Comparison of ENCODE assay signal across 27 cellular contexts in the genomic region with DNA sequence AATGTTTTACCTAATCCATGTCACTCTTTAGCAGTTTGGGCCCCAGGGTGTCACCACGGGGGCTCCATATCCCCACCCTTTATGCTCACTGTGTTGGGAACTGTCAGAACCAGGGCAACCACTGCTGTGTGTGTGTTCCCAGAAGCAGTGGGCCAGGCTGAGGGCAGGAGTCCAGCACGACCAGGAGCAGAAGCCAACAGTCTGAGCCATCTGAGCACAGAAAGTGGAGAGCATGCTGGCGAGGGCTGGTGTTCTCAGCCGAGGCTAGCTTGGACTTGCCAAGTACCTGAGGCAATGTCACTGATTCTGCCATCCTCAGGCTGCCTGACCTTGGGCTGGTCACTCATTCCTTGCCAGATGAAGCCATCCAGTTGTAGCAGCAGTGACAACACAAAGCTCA.
DNase-seq lines count a peak whose midpoint lies in the region; ATAC-seq, FAIRE-seq and TF ChIP-seq lines count a peak whose summit lies in the region.
"Had no signal": no experiment of that assay in that cellular context is flagged by ENCODE, and none has a peak within 500 bp of the region (broad histone marks: within the 10 kb centered on the region; RNA-seq: fewer than 3 reads in every experiment).

No MANE protein-coding gene starts in this region.

- H3K36me3 Mint-ChIP-seq in activated CD4-positive, alpha-beta memory T cell treated with anti-CD3 and anti-CD28 coated beads for 36 hours: no peaks in the 10 kb centered on the region
- H3K36me3 Mint-ChIP-seq: activated naive CD4-positive, alpha-beta T cell treated with anti-CD3 and anti-CD28 coated beads, Interleukin-2, amount 10 ng/mL, durations not matched to agents 7 days and 5 days; natural killer cell treated with Interleukin-12 subunit alpha and Interleukin-12 subunit beta and Interleukin-15 and Interleukin-18, amount 100 ng/mL, for 72 hours; stimulated activated naive B cell treated with anti-CD40 and anti-IgM and Interleukin-4, amounts not matched to agents 10 μg/mL and 1 μg/mL and 100 μg/mL, for 72 hours; T-cell had no signal

- H3K27ac Mint-ChIP-seq in stimulated activated naive CD8-positive, alpha-beta T cell treated with anti-CD3 and anti-CD28 coated beads, Interleukin-15, amount 100 ng/mL, for 72 hours: no peak overlapping the region
- no peak overlapping the region for H3K27ac Mint-ChIP-seq in activated CD4-positive, alpha-beta memory T cell treated with anti-CD3 and anti-CD28 coated beads for 36 hours
- H3K27ac Mint-ChIP-seq: activated naive CD4-positive, alpha-beta T cell treated with anti-CD3 and anti-CD28 coated beads, Interleukin-2, amount 10 ng/mL, durations not matched to agents 7 days and 5 days; activated T-cell treated with anti-CD3 and anti-CD28 coated beads, Interleukin-2, amount 50 U/mL, for 72 hours; HFFc6; natural killer cell treated with Interleukin-12 subunit alpha and Interleukin-12 subunit beta and Interleukin-15 and Interleukin-18, amount 100 ng/mL, for 72 hours; stimulated activated naive B cell treated with anti-CD40 and anti-IgM and Interleukin-4, amounts not matched to agents 10 μg/mL and 1 μg/mL and 100 μg/mL, for 72 hours; T-cell had no signal

- H3K4me1 Mint-ChIP-seq in stimulated activated naive CD8-positive, alpha-beta T cell treated with anti-CD3 and anti-CD28 coated beads, Interleukin-15, amount 100 ng/mL, for 72 hours: no peaks in the 10 kb centered on the region
- H3K4me1 Mint-ChIP-seq in activated CD4-positive, alpha-beta memory T cell treated with anti-CD3 and anti-CD28 coated beads for 36 hours (ENCODE audit: low read depth): no peaks in the 10 kb centered on the region
- H3K4me1 Mint-ChIP-seq: activated naive CD4-positive, alpha-beta T cell treated with anti-CD3 and anti-CD28 coated beads, Interleukin-2, amount 10 ng/mL, durations not matched to agents 7 days and 5 days; stimulated activated naive B cell treated with anti-CD40 and anti-IgM and Interleukin-4, amounts not matched to agents 10 μg/mL and 1 μg/mL and 100 μg/mL, for 72 hours; T-cell had no signal

- intact Hi-C loops in Right ventricle myocardium superior (cut with DNase I): no loop called here
- intact Hi-C loops in activated CD4-positive, alpha-beta memory T cell treated with anti-CD3 and anti-CD28 coated beads for 36 hours (cut with micrococcal nuclease): no loop called here

- TF ChIP-seq CTCF in D721Med (IDR thresholded peaks at IDR 0.05; ENCODE audit: insufficient read depth, missing control alignments): no peak

- CTCF ChIA-PET in activated CD4-positive, alpha-beta memory T cell treated with anti-CD3 and anti-CD28 coated beads for 36 hours (lab: Charles Lee): no interaction called here

- FAIRE-seq in D721Med (lab: Jason Lieb, UNC): no peak
- FAIRE-seq: A204.1, GM12878 had no signal

- no peaks in the 10 kb centered on the region for H3K9me3 Mint-ChIP-seq in stimulated activated naive CD8-positive, alpha-beta T cell treated with anti-CD3 and anti-CD28 coated beads, Interleukin-15, amount 100 ng/mL, for 72 hours
- no peaks in the 10 kb centered on the region for H3K9me3 Mint-ChIP-seq in activated CD4-positive, alpha-beta memory T cell treated with anti-CD3 and anti-CD28 coated beads for 36 hours
- H3K9me3 Mint-ChIP-seq: HFFc6 had no signal

- POLR2A ChIA-PET in activated CD4-positive, alpha-beta memory T cell treated with anti-CD3 and anti-CD28 coated beads for 36 hours (lab: Charles Lee): no interaction called here

- peak; percentile 33 for ATAC-seq in stimulated activated naive CD8-positive, alpha-beta T cell treated with anti-CD3 and anti-CD28 coated beads, Interleukin-15, amount 100 ng/mL, for 72 hours
- no peak for ATAC-seq in stimulated activated naive CD8-positive, alpha-beta T cell treated with anti-CD3 and anti-CD28 coated beads, Interleukin-15, Interleukin-2, amounts not matched to agents 100 U/mL and 50 U/mL, for 24 hours
- ATAC-seq in Right ventricle myocardium superior (ENCODE audit: poor library complexity): peak; percentile 97
- no peak for ATAC-seq in HG03460 (IDR thresholded peaks at IDR 0.05; ENCODE audit: unreplicated experiment)
- ATAC-seq: activated CD4-positive, CD25-positive, alpha-beta regulatory T cell treated with anti-CD3 and anti-CD28 coated beads, Interleukin-2, amount 50 U/mL, for 24 hours; activated T-cell treated with anti-CD3 and anti-CD28 coated beads, Interleukin-2, amount 50 U/mL, for 72 hours; GM12878; stimulated activated naive B cell treated with anti-CD40 and anti-IgM and Interleukin-4, amounts not matched to agents 10 μg/mL and 1 μg/mL and 100 μg/mL, for 72 hours; T-cell had no signal

- DNase-seq in stimulated activated naive CD8-positive, alpha-beta T cell treated with anti-CD3 and anti-CD28 coated beads, Interleukin-15, amount 100 ng/mL, for 72 hours: no peak
- no peak for DNase-seq in stimulated activated naive CD8-positive, alpha-beta T cell treated with anti-CD3 and anti-CD28 coated beads, Interleukin-15, Interleukin-2, amounts not matched to agents 100 U/mL and 50 U/mL, for 24 hours
- DNase-seq in Right ventricle myocardium superior (peak; percentile 81), nucleus accumbens (lab: John Stamatoyannopoulos, UW) (peak in 38 of 56 donors; percentile 1 to 67 (median 24)), D721Med (ENCODE audit: insufficient read length, low spot score) (no peak), NCI-H748 (lab: John Stamatoyannopoulos, UW; ENCODE audit: unreplicated experiment) (no peak)
- no peak for DNase-seq in activated CD4-positive, alpha-beta memory T cell treated with anti-CD3 and anti-CD28 coated beads for 36 hours
- DNase-seq: activated naive CD4-positive, alpha-beta T cell treated with anti-CD3 and anti-CD28 coated beads, Interleukin-2, amount 10 ng/mL, durations not matched to agents 7 days and 5 days; activated T-cell treated with anti-CD3 and anti-CD28 coated beads, Interleukin-2, amount 50 U/mL, for 72 hours; BE2C; COR-L47; DMS79 treated with DMSO at 0.1 percent for 48 hours; effector memory CD4-positive, alpha-beta T cell; HFFc6; MV-4-11; NCI-H187 treated with DMSO at 0.1 percent for 48 hours; NCI-H2227 treated with DMSO at 0.1 percent for 48 hours; SJCRH30; stimulated activated CD4-positive, alpha-beta T cell treated with anti-CD3 and anti-CD28 coated beads, Interleukin-2, amount 100 ng/mL, for 48 hours; stimulated activated naive B cell treated with anti-CD40 and anti-IgM and Interleukin-4, amounts not matched to agents 10 μg/mL and 1 μg/mL and 100 μg/mL, for 72 hours; T-cell had no signal

- no peaks in the 10 kb centered on the region for H3K27me3 Mint-ChIP-seq in stimulated activated naive CD8-positive, alpha-beta T cell treated with anti-CD3 and anti-CD28 coated beads, Interleukin-15, amount 100 ng/mL, for 72 hours
- H3K27me3 Mint-ChIP-seq in activated CD4-positive, alpha-beta memory T cell treated with anti-CD3 and anti-CD28 coated beads for 36 hours: no peaks in the 10 kb centered on the region
- H3K27me3 Mint-ChIP-seq: activated naive CD4-positive, alpha-beta T cell treated with anti-CD3 and anti-CD28 coated beads, Interleukin-2, amount 10 ng/mL, durations not matched to agents 7 days and 5 days; natural killer cell treated with Interleukin-12 subunit alpha and Interleukin-12 subunit beta and Interleukin-15 and Interleukin-18, amount 100 ng/mL, for 72 hours; progenitor cell of endocrine pancreas; stimulated activated naive B cell treated with anti-CD40 and anti-IgM and Interleukin-4, amounts not matched to agents 10 μg/mL and 1 μg/mL and 100 μg/mL, for 72 hours; T-cell had no signal

- no peak overlapping the region for H3K4me3 Mint-ChIP-seq in stimulated activated naive CD8-positive, alpha-beta T cell treated with anti-CD3 and anti-CD28 coated beads, Interleukin-15, amount 100 ng/mL, for 72 hours
- H3K4me3 Mint-ChIP-seq in activated CD4-positive, alpha-beta memory T cell treated with anti-CD3 and anti-CD28 coated beads for 36 hours: no peak overlapping the region
- H3K4me3 Mint-ChIP-seq: activated naive CD4-positive, alpha-beta T cell treated with anti-CD3 and anti-CD28 coated beads, Interleukin-2, amount 10 ng/mL, durations not matched to agents 7 days and 5 days; activated T-cell treated with anti-CD3 and anti-CD28 coated beads, Interleukin-2, amount 50 U/mL, for 72 hours; HFFc6; natural killer cell treated with Interleukin-12 subunit alpha and Interleukin-12 subunit beta and Interleukin-15 and Interleukin-18, amount 100 ng/mL, for 72 hours; stimulated activated naive B cell treated with anti-CD40 and anti-IgM and Interleukin-4, amounts not matched to agents 10 μg/mL and 1 μg/mL and 100 μg/mL, for 72 hours; T-cell had no signal

Comparison
In these comparisons a context has a peak if more than half of its experiments do, and no peak if none do; other contexts are left out.
1. ATAC-seq: peak in stimulated activated naive CD8-positive, alpha-beta T cell treated with anti-CD3 and anti-CD28 coated beads, Interleukin-15, amount 100 ng/mL, for 72 hours (single experiment) and Right ventricle myocardium superior (single experiment); none in stimulated activated naive CD8-positive, alpha-beta T cell treated with anti-CD3 and anti-CD28 coated beads, Interleukin-15, Interleukin-2, amounts not matched to agents 100 U/mL and 50 U/mL, for 24 hours (single experiment) and HG03460 (single experiment).
2. DNase-seq: peak in Right ventricle myocardium superior (single experiment) and nucleus accumbens (38 of 56); none in stimulated activated naive CD8-positive, alpha-beta T cell treated with anti-CD3 and anti-CD28 coated beads, Interleukin-15, amount 100 ng/mL, for 72 hours (0 of 2), stimulated activated naive CD8-positive, alpha-beta T cell treated with anti-CD3 and anti-CD28 coated beads, Interleukin-15, Interleukin-2, amounts not matched to agents 100 U/mL and 50 U/mL, for 24 hours (single experiment), D721Med (single experiment), NCI-H748 (single experiment) and activated CD4-positive, alpha-beta memory T cell treated with anti-CD3 and anti-CD28 coated beads for 36 hours (single experiment).